In the genomic region with DNA sequence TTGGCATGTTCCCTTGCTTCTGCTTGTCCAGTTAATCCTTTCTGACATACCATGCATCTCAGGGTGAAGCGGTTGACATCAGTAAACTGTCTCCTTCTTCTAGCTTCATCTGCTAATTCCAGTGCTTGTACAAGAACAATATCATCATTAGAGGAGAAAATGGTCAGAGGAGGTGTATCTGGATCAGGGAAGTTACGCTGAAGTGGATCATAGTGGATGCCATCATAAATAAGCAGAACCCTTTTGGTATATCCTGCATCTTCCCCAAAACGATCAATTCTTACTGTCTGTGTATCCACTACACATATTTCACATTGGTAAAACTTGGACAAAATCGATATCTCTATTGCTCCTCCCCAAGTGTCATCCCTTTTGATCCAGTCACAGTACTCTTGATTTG, we compare ENCODE assay signal across 2 cellular contexts.
TF ChIP-seq lines count a peak whose summit lies in the region.

No MANE protein-coding gene starts in this region.

TF ChIP-seq in IMR-90, 13 proteins besides CTCF, POLR2A, EP300 and RAD21:
- no peak for TF ChIP-seq FOS (IDR thresholded peaks at IDR 0.05; ENCODE audit: low read depth, low read length)
- no peak for TF ChIP-seq ELK1 (IDR thresholded peaks at IDR 0.05; ENCODE audit: borderline replicate concordance, low read depth, low read length)
- TF ChIP-seq BHLHE40 (IDR thresholded peaks at IDR 0.05; ENCODE audit: low read depth, low read length) = no peak
- TF ChIP-seq RFX5 (IDR thresholded peaks at IDR 0.05; ENCODE audit: low read depth, low read length) = no peak
- no peak for TF ChIP-seq SMC3 (IDR thresholded peaks at IDR 0.05; ENCODE audit: low read depth, low read length)
- no peak for TF ChIP-seq USF2 (IDR thresholded peaks at IDR 0.05; ENCODE audit: low read depth, low read length)
- TF ChIP-seq CEBPB (IDR thresholded peaks at IDR 0.05; ENCODE audit: low read depth, low read length) = no peak
- TF ChIP-seq MAFK (IDR thresholded peaks at IDR 0.05; ENCODE audit: low read depth, low read length) = no peak
- TF ChIP-seq CHD1 (IDR thresholded peaks at IDR 0.05; ENCODE audit: low read depth, low read length) = no peak
- no peak for TF ChIP-seq MXI1 (IDR thresholded peaks at IDR 0.05; ENCODE audit: borderline replicate concordance, low read depth, low read length)
- TF ChIP-seq NFE2L2 (IDR thresholded peaks at IDR 0.05; ENCODE audit: low read depth, low read length) = no peak
- no peak for TF ChIP-seq RCOR1 (IDR thresholded peaks at IDR 0.05; ENCODE audit: insufficient replicate concordance, low read length)

TF ChIP-seq in neural cell, 6 proteins besides CTCF, POLR2A, EP300 and RAD21:
- no peak for TF ChIP-seq EZH2 (IDR thresholded peaks at IDR 0.05; ENCODE audit: borderline replicate concordance, insufficient read depth, low read length, poor library complexity, severe bottlenecking)
- TF ChIP-seq MXI1 (conservative IDR thresholded peaks at IDR 0.05; ENCODE audit: poor library complexity, severe bottlenecking) = no peak
- no peak for TF ChIP-seq SMC3 (conservative IDR thresholded peaks at IDR 0.05; ENCODE audit: poor library complexity)
- no peak for TF ChIP-seq POLR2AphosphoS5 (IDR thresholded peaks at IDR 0.05)
- TF ChIP-seq, protein P1, sequence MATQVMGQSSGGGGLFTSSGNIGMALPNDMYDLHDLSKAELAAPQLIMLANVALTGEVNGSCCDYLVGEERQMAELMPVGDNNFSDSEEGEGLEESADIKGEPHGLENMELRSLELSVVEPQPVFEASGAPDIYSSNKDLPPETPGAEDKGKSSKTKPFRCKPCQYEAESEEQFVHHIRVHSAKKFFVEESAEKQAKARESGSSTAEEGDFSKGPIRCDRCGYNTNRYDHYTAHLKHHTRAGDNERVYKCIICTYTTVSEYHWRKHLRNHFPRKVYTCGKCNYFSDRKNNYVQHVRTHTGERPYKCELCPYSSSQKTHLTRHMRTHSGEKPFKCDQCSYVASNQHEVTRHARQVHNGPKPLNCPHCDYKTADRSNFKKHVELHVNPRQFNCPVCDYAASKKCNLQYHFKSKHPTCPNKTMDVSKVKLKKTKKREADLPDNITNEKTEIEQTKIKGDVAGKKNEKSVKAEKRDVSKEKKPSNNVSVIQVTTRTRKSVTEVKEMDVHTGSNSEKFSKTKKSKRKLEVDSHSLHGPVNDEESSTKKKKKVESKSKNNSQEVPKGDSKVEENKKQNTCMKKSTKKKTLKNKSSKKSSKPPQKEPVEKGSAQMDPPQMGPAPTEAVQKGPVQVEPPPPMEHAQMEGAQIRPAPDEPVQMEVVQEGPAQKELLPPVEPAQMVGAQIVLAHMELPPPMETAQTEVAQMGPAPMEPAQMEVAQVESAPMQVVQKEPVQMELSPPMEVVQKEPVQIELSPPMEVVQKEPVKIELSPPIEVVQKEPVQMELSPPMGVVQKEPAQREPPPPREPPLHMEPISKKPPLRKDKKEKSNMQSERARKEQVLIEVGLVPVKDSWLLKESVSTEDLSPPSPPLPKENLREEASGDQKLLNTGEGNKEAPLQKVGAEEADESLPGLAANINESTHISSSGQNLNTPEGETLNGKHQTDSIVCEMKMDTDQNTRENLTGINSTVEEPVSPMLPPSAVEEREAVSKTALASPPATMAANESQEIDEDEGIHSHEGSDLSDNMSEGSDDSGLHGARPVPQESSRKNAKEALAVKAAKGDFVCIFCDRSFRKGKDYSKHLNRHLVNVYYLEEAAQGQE (IDR thresholded peaks at IDR 0.05; ENCODE audit: borderline replicate concordance) = no peak
- TF ChIP-seq TAF1 (IDR thresholded peaks at IDR 0.05; ENCODE audit: low read depth) = no peak
